ENCODE assay signal across 8 cellular contexts in the genomic region with DNA sequence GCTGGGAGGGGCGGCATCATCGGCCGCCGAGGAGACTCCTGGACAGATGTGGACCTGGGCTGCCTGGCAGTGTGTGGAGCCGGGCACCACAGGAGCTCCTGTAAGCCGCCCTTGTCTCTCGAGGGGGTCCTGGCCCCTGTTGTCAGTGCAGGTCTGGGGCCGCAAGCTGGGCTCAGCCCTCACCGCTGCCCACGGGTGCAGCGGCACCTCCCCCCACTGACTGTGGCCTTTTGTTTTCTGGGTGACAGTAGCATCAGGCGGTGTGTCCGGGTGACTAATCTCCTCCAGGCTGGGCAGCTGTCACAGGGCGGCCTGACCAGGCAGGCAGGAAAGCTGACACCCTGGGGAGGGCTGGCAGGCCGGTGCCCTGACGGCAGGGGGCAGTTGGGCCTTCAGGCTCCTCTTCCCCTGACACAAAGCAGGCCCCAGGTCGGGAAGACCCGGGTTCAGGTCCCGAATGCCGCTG. TPM values are rescaled to one million over a fixed set of nuclear protein-coding genes. Genes with fewer than 3 reads are reported as not detected.
A peak's percentile ranks its signal among the peaks of the same experiment; 100 is the strongest.
DNase-seq lines count a peak whose midpoint lies in the region; ATAC-seq and TF ChIP-seq lines count a peak whose summit lies in the region.

No MANE protein-coding gene starts in this region.

- peak overlapping the region; percentile 34 for H3K4me2 ChIP-seq in osteoblast (ENCODE audit: insufficient read depth, low read length)

- H3K27me3 ChIP-seq in osteoblast (ENCODE audit: insufficient read depth, low read length), result no peaks in the 10 kb centered on the region

- H3K27ac ChIP-seq in osteoblast (ENCODE audit: low read depth, low read length), result peak overlapping the region; percentile 88

- H3K4me3 ChIP-seq in fibroblast of mammary gland (ENCODE audit: control insufficient read depth, low read depth, low read length) (no peak overlapping the region), osteoblast (ENCODE audit: insufficient read depth, low read length) (no peak overlapping the region)

- H3K9me3 ChIP-seq in osteoblast (ENCODE audit: low read depth, low read length), result no peaks in the 10 kb centered on the region

- H2AFZ ChIP-seq in osteoblast (ENCODE audit: low read length), result no peak overlapping the region

- H3K36me3 ChIP-seq in osteoblast (ENCODE audit: insufficient read depth, low read length), result peaks cover 6% of the 10 kb centered on the region

- DNase-seq in COLO668 (lab: John Stamatoyannopoulos, UW; ENCODE audit: unreplicated experiment), result peak; percentile 97
- peak; percentile 71 to 78 for DNase-seq in SHP77 (lab: John Stamatoyannopoulos, UW)
- DNase-seq in fibroblast of mammary gland (ENCODE audit: low read depth), result peak; percentile 14
- peak; percentile 95 for DNase-seq in osteoblast (ENCODE audit: insufficient read length, low spot score, missing footprints)
- DNase-seq in NCI-H1930 (lab: John Stamatoyannopoulos, UW), result no peak
- DNase-seq in stimulated activated CD4-positive, alpha-beta T cell treated with anti-CD3 and anti-CD28 coated beads, Interleukin-4, amount 100 ng/mL, for 24 hours, result no peak

- H4K20me1 ChIP-seq in osteoblast (ENCODE audit: insufficient read depth, low read length), result peaks cover 20% of the 10 kb centered on the region

- peaks cover 41% of the 10 kb centered on the region for H3K79me2 ChIP-seq in osteoblast (ENCODE audit: insufficient read depth, low read length)

- no peak for TF ChIP-seq CTCF in fibroblast of mammary gland (conservative IDR thresholded peaks at IDR 0.05; ENCODE audit: control insufficient read depth, insufficient read depth, low read depth, low read length)
- peak; percentile 14 for TF ChIP-seq CTCF in osteoblast (IDR thresholded peaks at IDR 0.05; ENCODE audit: extremely low read depth, low read depth, low read length)

- H3K4me1 ChIP-seq in osteoblast (ENCODE audit: insufficient read depth, low read length), result peaks cover 33% of the 10 kb centered on the region

- no peak for ATAC-seq in GM21576 (IDR thresholded peaks at IDR 0.05; ENCODE audit: unreplicated experiment)
- ATAC-seq in GM18870 (IDR thresholded peaks at IDR 0.05; ENCODE audit: unreplicated experiment), result no peak

RNA-seq across cellular contexts. Expression of a gene that starts 16.2 kb away (rescaled TPM):
- total RNA-seq in osteoblast, result 47.1 and 52.5 TPM in 2 replicates

RNA-seq across cellular contexts. Expression of a gene that starts 18.0 kb away (rescaled TPM):
- total RNA-seq in osteoblast, result 27.5 and 27.7 TPM in 2 replicates

RNA-seq across cellular contexts. Expression of a gene that starts 28.1 kb away (rescaled TPM):
- total RNA-seq in osteoblast, result 0.29 and 0.36 TPM in 2 replicates

Comparison
In these comparisons a context has a peak if more than half of its experiments do, and no peak if none do; other contexts are left out.
1. DNase-seq: peak in COLO668 (single experiment), SHP77 (2 of 2), fibroblast of mammary gland (single experiment) and osteoblast (single experiment); none in NCI-H1930 (0 of 2) and stimulated activated CD4-positive, alpha-beta T cell treated with anti-CD3 and anti-CD28 coated beads, Interleukin-4, amount 100 ng/mL, for 24 hours (single experiment).